6 cellular contexts compared by ENCODE assay signal in genomic region chr2:94924999-94925398, GRCh38. TPM values are rescaled to one million over a fixed set of nuclear protein-coding genes. Genes with fewer than 3 reads are reported as not detected.
"Had no signal": no experiment of that assay in that cellular context is flagged by ENCODE, and none has a peak within 500 bp of the region (broad histone marks: within the 10 kb centered on the region; RNA-seq: fewer than 3 reads in every experiment).

No MANE protein-coding gene starts in this region.

RNA-seq across cellular contexts. Expression of gene TEKT4, which starts 53.8 kb away (rescaled TPM):
- total RNA-seq: LHCN-M2, MCF 10A, OCI-LY7, RPMI7951, SJCRH30, SK-MEL-5 had no signal
